Comparison of ENCODE assay signal across 9 cellular contexts in genomic region chr11:104073950-104074349, GRCh38. TPM values are rescaled to one million over a fixed set of nuclear protein-coding genes. Genes with fewer than 3 reads are reported as not detected.
A peak's percentile ranks its signal among the peaks of the same experiment; 100 is the strongest.
DNase-seq lines count a peak whose midpoint lies in the region; ATAC-seq and TF ChIP-seq lines count a peak whose summit lies in the region.
"Had no signal": no experiment of that assay in that cellular context is flagged by ENCODE, and none has a peak within 500 bp of the region (broad histone marks: within the 10 kb centered on the region; RNA-seq: fewer than 3 reads in every experiment).

No MANE protein-coding gene starts in this region.

- H3K79me2 ChIP-seq in SU-DHL-6 (ENCODE audit: insufficient read depth, low read length), result no peaks in the 10 kb centered on the region

- H3K4me3 ChIP-seq in SU-DHL-6 (ENCODE audit: insufficient read depth, low read length, poor library complexity, severe bottlenecking) (peak overlapping the region; percentile 7), tibial nerve (no peak overlapping the region)

- no peak for TF ChIP-seq POLR2A in tibial nerve (IDR thresholded peaks at IDR 0.05)

- peak overlapping the region; percentile 19; the same call in 1 of the 2 replicates for H3K9ac ChIP-seq in SU-DHL-6 (ENCODE audit: low read length)

- peaks cover 22% of the 10 kb centered on the region for H3F3A ChIP-seq in SU-DHL-6 (ENCODE audit: insufficient read depth)

- intact Hi-C loops in Right ventricle myocardium superior (cut with DNase I), result no loop called here
- intact Hi-C loops in cardiac septum (cut with DNase I), result no loop called here

- WGBS in tibial nerve, 2 donors, result 63 to 70% methylated on average over 3 of the region's 3 CpGs

- H3K27ac ChIP-seq in SU-DHL-6 (ENCODE audit: low read depth, low read length) (peak overlapping the region; percentile 76), tibial nerve (no peak overlapping the region)

- DNase-seq in Right ventricle myocardium superior (no peak), cardiac septum (ENCODE audit: low spot score) (no peak), occipital lobe (lab: John Stamatoyannopoulos, UW) (peak; percentile 1), tibial nerve (ENCODE audit: low spot score in 2 of 2) (no peak), 8988T (no peak), NCI-H1930 (lab: John Stamatoyannopoulos, UW) (no peak)

- no peaks in the 10 kb centered on the region for H4K20me1 ChIP-seq in SU-DHL-6 (ENCODE audit: low read depth, low read length)

- H3K27me3 ChIP-seq in SU-DHL-6 (ENCODE audit: low read length) (no peaks in the 10 kb centered on the region), tibial nerve (no peaks in the 10 kb centered on the region)

- H3K9me3 ChIP-seq in SU-DHL-6 (ENCODE audit: insufficient read depth, low read length) (no peaks in the 10 kb centered on the region), tibial nerve (no peaks in the 10 kb centered on the region)

- ATAC-seq in Right ventricle myocardium superior (ENCODE audit: poor library complexity), result peak; percentile 62
- ATAC-seq in HG03175 (IDR thresholded peaks at IDR 0.05; ENCODE audit: unreplicated experiment), result peak; percentile 88
- ATAC-seq: T-cell had no signal

- H3K4me2 ChIP-seq in SU-DHL-6 (ENCODE audit: low read depth, low read length, poor library complexity, severe bottlenecking), result peak overlapping the region; percentile 49

- no peaks in the 10 kb centered on the region for H3K4me1 ChIP-seq in tibial nerve

- no peaks in the 10 kb centered on the region for H3K36me3 ChIP-seq in SU-DHL-6 (ENCODE audit: low read length)
- no peaks in the 10 kb centered on the region for H3K36me3 ChIP-seq in tibial nerve

- TF ChIP-seq CTCF in SU-DHL-6 (IDR thresholded peaks at IDR 0.05; ENCODE audit: insufficient read depth, low read length, poor library complexity, severe bottlenecking), result no peak
- TF ChIP-seq CTCF in tibial nerve (IDR thresholded peaks at IDR 0.05), result no peak

- TF ChIP-seq EP300 in tibial nerve (IDR thresholded peaks at IDR 0.05), result no peak

- H3K9me2 ChIP-seq in SU-DHL-6 (replicated peaks; ENCODE audit: insufficient read depth, low read length), result no peaks in the 10 kb centered on the region

- H2AFZ ChIP-seq in SU-DHL-6 (ENCODE audit: low read depth, low read length, severe bottlenecking), result no peak overlapping the region

RNA-seq across cellular contexts. Expression of gene DDI1, which starts 37.5 kb away (rescaled TPM):
- total RNA-seq in Right ventricle myocardium superior, result not detected
- not detected for total RNA-seq in cardiac septum
- total RNA-seq in occipital lobe, result not detected
- not detected for total RNA-seq in tibial nerve
- total RNA-seq: T-cell had no signal
